27 cellular contexts compared by ENCODE assay signal in genomic region chr11:2889399-2890273, GRCh38. TPM values are rescaled to one million over a fixed set of nuclear protein-coding genes. Genes with fewer than 3 reads are reported as not detected.
A peak's percentile ranks its signal among the peaks of the same experiment; 100 is the strongest.
DNase-seq lines count a peak whose midpoint lies in the region; ATAC-seq, FAIRE-seq and TF ChIP-seq lines count a peak whose summit lies in the region.
"Had no signal": no experiment of that assay in that cellular context is flagged by ENCODE, and none has a peak within 500 bp of the region (broad histone marks: within the 10 kb centered on the region; RNA-seq: fewer than 3 reads in every experiment).

No MANE protein-coding gene starts in this region.

- H3K4me1 ChIP-seq in right cardiac atrium (ENCODE audit: control insufficient read depth, insufficient read depth, low read length): peaks cover 8% of the 10 kb centered on the region
- H3K4me1 ChIP-seq in mucosa of descending colon (ENCODE audit: low read depth): peaks cover 18% of the 10 kb centered on the region

- no peak for TF ChIP-seq CTCF in RWPE1 (conservative IDR thresholded peaks at IDR 0.05; ENCODE audit: low read depth)
- no peak for TF ChIP-seq CTCF in mucosa of descending colon (IDR thresholded peaks at IDR 0.05)
- no peak for TF ChIP-seq CTCF in MCF 10A (IDR thresholded peaks at IDR 0.05; ENCODE audit: unreplicated experiment)

- H3K4me3 ChIP-seq in right cardiac atrium (ENCODE audit: low read length) (no peak overlapping the region), mucosa of descending colon (no peak overlapping the region)
- H3K4me3 ChIP-seq: heart left ventricle had no signal

- peaks cover 5% of the 10 kb centered on the region for H3K4me1 Mint-ChIP-seq in MCF 10A (ENCODE audit: insufficient read depth, unreplicated experiment)

- POLR2A ChIA-PET in RWPE1 (lab: Yijun Ruan, JAX; ENCODE audit: low non-redundant PET): interaction anchor here (0.6 kb wide), 1 partner anchor 31 kb away, joined by 4 read pairs; no protein-coding TSS in a partner anchor
- POLR2A ChIA-PET in MCF 10A (lab: Yijun Ruan, JAX): interaction anchor here (0.8 to 6.9 kb wide), 8 partner anchors 12 to 489 kb away, joined by 3 to 68 read pairs (median 7); partner anchors contain the start of gene PHLDA2

- intact Hi-C loops in right cardiac atrium (cut with DNase I) (loop anchor here (2.0 to 10.0 kb wide), 9 partner anchors 62 to 695 kb away; partner anchors contain the start of genes KCNQ1OT1 (in 2 of the 4), C11orf21 (in 1 of the 4) and TSPAN32 (in 1 of the 4)), left cardiac atrium (cut with DNase I) (loop anchor here (2.0 to 10.0 kb wide), 5 partner anchors 105 to 695 kb away; no protein-coding TSS in a partner anchor), mucosa of descending colon (cut with DNase I, micrococcal nuclease) (loop anchor here (2.0 to 10.0 kb wide), 3 partner anchors 195 to 465 kb away; partner anchors contain the start of gene KCNQ1OT1 (in 1 of the 2)), MCF 10A (cut with micrococcal nuclease) (loop anchor here (2.0 kb wide), 2 partner anchors 41 to 197 kb away; no protein-coding TSS in a partner anchor)

- DNase-seq in right cardiac atrium (peak in 2 of 3 donors; percentile 40 to 43), left cardiac atrium (no peak), RWPE1 (ENCODE audit: low spot score) (no peak), mucosa of descending colon (peak; percentile 7 to 52 (median 32)), GM19239 (ENCODE audit: insufficient read length, low spot score) (no peak), MCF 10A (ENCODE audit: unreplicated experiment) (no peak)
- DNase-seq: activated CD4-positive, alpha-beta memory T cell treated with anti-CD3 and anti-CD28 coated beads, Interleukin-2, amount 10 ng/mL, durations not matched to agents 7 days and 5 days; activated effector memory CD4-positive, alpha-beta T cell treated with Interleukin-2 at 50 U/mL for 16 hours; activated naive CD8-positive, alpha-beta T cell treated with anti-CD3 and anti-CD28 coated beads for 36 hours; activated T-cell treated with anti-CD3 and anti-CD28 coated beads for 4 hours; mammary epithelial cell; NCI-H1930; NCI-H2227 treated with DMSO at 0.1 percent for 48 hours; NCI-H748 treated with DMSO at 0.1 percent for 48 hours; occipital lobe; stimulated activated CD4-positive, alpha-beta T cell treated with anti-CD3 and anti-CD28 coated beads, Interleukin-2, amount 100 ng/mL, for 48 hours; WERI-Rb-1 had no signal

- ATAC-seq in right cardiac atrium (no peak), left cardiac atrium (no peak), mucosa of descending colon (no peak), HG02852 (IDR thresholded peaks at IDR 0.05; ENCODE audit: unreplicated experiment) (no peak), GM18517 (IDR thresholded peaks at IDR 0.05; ENCODE audit: unreplicated experiment) (no peak)
- ATAC-seq: SK-N-SH treated with all-trans-retinoic acid at 6 μM for 48 hours; stimulated activated effector memory CD8-positive, alpha-beta T cell treated with anti-CD3 and anti-CD28 coated beads, Interleukin-12 subunit alpha, Interleukin-12 subunit beta, amount 100 ng/mL, for 72 hours had no signal

- no TSS peak for BruUV-seq in MCF 10A (replicated peaks; lab: Mats Ljungman, UMichigan)

- H3K27me3 Mint-ChIP-seq in MCF 10A (ENCODE audit: insufficient read depth, unreplicated experiment): no peaks in the 10 kb centered on the region

- no peaks in the 10 kb centered on the region for H3K27me3 ChIP-seq in right cardiac atrium (ENCODE audit: control insufficient read depth, insufficient read depth)

- no peak for FAIRE-seq in GM19239 (lab: Jason Lieb, UNC)
- FAIRE-seq: G401.6, GM18507, urothelium cell line had no signal

- WGBS in right cardiac atrium: 88% methylated on average over 16 of the region's 16 CpGs

- H3K36me3 Mint-ChIP-seq in MCF 10A (ENCODE audit: insufficient read depth, unreplicated experiment): no peaks in the 10 kb centered on the region
- H3K36me3 Mint-ChIP-seq: activated naive CD8-positive, alpha-beta T cell treated with anti-CD3 and anti-CD28 coated beads for 36 hours; brain had no signal

- H3K27ac Mint-ChIP-seq in MCF 10A (ENCODE audit: low read depth, unreplicated experiment): no peak overlapping the region
- H3K27ac Mint-ChIP-seq: activated CD4-positive, alpha-beta memory T cell treated with anti-CD3 and anti-CD28 coated beads, Interleukin-2, amount 10 ng/mL, durations not matched to agents 7 days and 5 days; stimulated activated effector memory CD8-positive, alpha-beta T cell treated with anti-CD3 and anti-CD28 coated beads, Interleukin-12 subunit alpha, Interleukin-12 subunit beta, amount 100 ng/mL, for 72 hours; T-helper 2 cell treated with Interferon-gamma antibody and Interleukin-4, amounts not matched to agents 5 μg/mL and 100 μg/mL, for 36 hours had no signal

- no peaks in the 10 kb centered on the region for H3K36me3 ChIP-seq in mucosa of descending colon (ENCODE audit: low read depth)
- H3K36me3 ChIP-seq: heart left ventricle, WERI-Rb-1 had no signal

- H3K9me3 Mint-ChIP-seq in MCF 10A (ENCODE audit: unreplicated experiment): no peaks in the 10 kb centered on the region
- H3K9me3 Mint-ChIP-seq: activated CD4-positive, alpha-beta memory T cell treated with anti-CD3 and anti-CD28 coated beads, Interleukin-2, amount 10 ng/mL, durations not matched to agents 7 days and 5 days; activated naive CD8-positive, alpha-beta T cell treated with anti-CD3 and anti-CD28 coated beads for 36 hours; stimulated activated effector memory CD8-positive, alpha-beta T cell treated with anti-CD3 and anti-CD28 coated beads, Interleukin-12 subunit alpha, Interleukin-12 subunit beta, amount 100 ng/mL, for 72 hours; T-helper 2 cell treated with Interferon-gamma antibody and Interleukin-4, amounts not matched to agents 5 μg/mL and 100 μg/mL, for 36 hours had no signal

- H3K27ac ChIP-seq in right cardiac atrium (ENCODE audit: low read length): no peak overlapping the region
- H3K27ac ChIP-seq in RWPE1: peak overlapping the region; percentile 94
- H3K27ac ChIP-seq: heart left ventricle, WERI-Rb-1 had no signal

- CTCF ChIA-PET in RWPE1 (lab: Yijun Ruan, JAX) (interaction anchor here (0.6 to 12.4 kb wide), 6 partner anchors 26 to 362 kb away, joined by 3 to 324 read pairs (median 6); partner anchors contain the start of gene PHLDA2), MCF 10A (lab: Yijun Ruan, JAX) (interaction anchor here (0.6 to 13.1 kb wide), 13 partner anchors 26 to 469 kb away, joined by 3 to 443 read pairs (median 5); partner anchors contain the start of gene PHLDA2)

- H3K4me3 Mint-ChIP-seq in MCF 10A (ENCODE audit: unreplicated experiment): no peak overlapping the region
- H3K4me3 Mint-ChIP-seq: activated CD4-positive, alpha-beta memory T cell treated with anti-CD3 and anti-CD28 coated beads, Interleukin-2, amount 10 ng/mL, durations not matched to agents 7 days and 5 days; activated naive CD8-positive, alpha-beta T cell treated with anti-CD3 and anti-CD28 coated beads for 36 hours; brain; stimulated activated effector memory CD8-positive, alpha-beta T cell treated with anti-CD3 and anti-CD28 coated beads, Interleukin-12 subunit alpha, Interleukin-12 subunit beta, amount 100 ng/mL, for 72 hours; T-helper 2 cell treated with Interferon-gamma antibody and Interleukin-4, amounts not matched to agents 5 μg/mL and 100 μg/mL, for 36 hours had no signal

- H3K9me3 ChIP-seq in right cardiac atrium (ENCODE audit: control insufficient read depth, low read length) (no peaks in the 10 kb centered on the region), mucosa of descending colon (no peaks in the 10 kb centered on the region)
- H3K9me3 ChIP-seq: heart left ventricle had no signal

RNA-seq across cellular contexts. Expression of gene CDKN1C, which starts 4.1 kb away (rescaled TPM):
- total RNA-seq in right cardiac atrium (10 to 100 TPM; 16.1 to 26.3 (median 21.4) TPM), left cardiac atrium (10 to 100 TPM; 23.3 to 44.2 TPM), mucosa of descending colon (10 to 100 TPM in 2 of 3 donors, 1 to 10 TPM in 1; 3.0 to 40.3 (median 10.2) TPM), MCF 10A (2022) (5.7 and 6.9 TPM in 2 replicates)
- 27.6 TPM for polyA plus RNA-seq in right cardiac atrium

RNA-seq across cellular contexts. Expression of gene PHLDA2, which starts 39.6 kb away (rescaled TPM):
- total RNA-seq in right cardiac atrium: 1 to 10 TPM in 1 of 4 donors, under 1 TPM in 2, not detected in 1; 0.57 to 2.1 (median 0.74) TPM
- 2.0 TPM for polyA plus RNA-seq in right cardiac atrium
- 1 to 10 TPM; 2.2 to 3.4 TPM for total RNA-seq in left cardiac atrium
- 10 to 100 TPM in 2 of 3 donors, 1 to 10 TPM in 1; 8.9 to 25.6 (median 23.9) TPM for total RNA-seq in mucosa of descending colon
- total RNA-seq in MCF 10A (2022): 118 and 135 TPM in 2 replicates
- total RNA-seq: occipital lobe had no signal

Comparison
In these comparisons a context has a peak if more than half of its experiments do, and no peak if none do; other contexts are left out.
1. DNase-seq: peak in right cardiac atrium (2 of 3) and mucosa of descending colon (3 of 3); none in left cardiac atrium (single experiment), RWPE1 (single experiment), GM19239 (single experiment) and MCF 10A (single experiment).